17 cellular contexts compared by ENCODE assay signal in genomic region chr1:167707942-167708341, GRCh38. TPM values are rescaled to one million over a fixed set of nuclear protein-coding genes. Genes with fewer than 3 reads are reported as not detected.
DNase-seq lines count a peak whose midpoint lies in the region; ATAC-seq and TF ChIP-seq lines count a peak whose summit lies in the region.
"Had no signal": no experiment of that assay in that cellular context is flagged by ENCODE, and none has a peak within 500 bp of the region (broad histone marks: within the 10 kb centered on the region; RNA-seq: fewer than 3 reads in every experiment).

No MANE protein-coding gene starts in this region.

- H3K4me1 ChIP-seq in mesendoderm (ENCODE audit: control insufficient read depth, low read depth, low read length): peaks cover 11% of the 10 kb centered on the region
- H3K4me1 ChIP-seq: BE2C had no signal

- H4K8ac ChIP-seq in mesendoderm (ENCODE audit: low read depth, low read length): no peak overlapping the region

- no peak overlapping the region for H3K18ac ChIP-seq in mesendoderm (ENCODE audit: low read length)

- H3K36me3 ChIP-seq in mesendoderm (ENCODE audit: control insufficient read depth, insufficient read depth, low read length): no peaks in the 10 kb centered on the region
- H3K36me3 ChIP-seq: BE2C, ovary, tibial nerve had no signal

- H3K4me1 Mint-ChIP-seq in CD4-positive, alpha-beta T cell (ENCODE audit: low read depth): peaks cover 10% of the 10 kb centered on the region
- H3K4me1 Mint-ChIP-seq in activated T-helper 17 cell treated with anti-CD3 and anti-CD28 coated beads, Interleukin-2, amount 50 U/mL, for 72 hours: peaks cover 31% of the 10 kb centered on the region

- no peak overlapping the region for H3K9ac ChIP-seq in mesendoderm (ENCODE audit: low read length)

- H3K4me3 Mint-ChIP-seq in CD4-positive, alpha-beta T cell: no peak overlapping the region
- no peak overlapping the region for H3K4me3 Mint-ChIP-seq in activated T-helper 17 cell treated with anti-CD3 and anti-CD28 coated beads, Interleukin-2, amount 50 U/mL, for 72 hours

- H2AK5ac ChIP-seq in mesendoderm (ENCODE audit: low read length): no peak overlapping the region

- intact Hi-C loops in CD4-positive, alpha-beta T cell (cut with DNase I, micrococcal nuclease): no loop called here
- intact Hi-C loops in sciatic nerve (cut with DNase I): no loop called here

- DNase-seq in CD4-positive, alpha-beta T cell: no peak
- DNase-seq in GM12865 (ENCODE audit: low read depth): peak; percentile 56
- DNase-seq in mesendoderm: peak; percentile 40
- no peak for DNase-seq in nucleus accumbens (lab: John Stamatoyannopoulos, UW)
- DNase-seq in sciatic nerve (ENCODE audit: low spot score): no peak
- DNase-seq in GM03348 (ENCODE audit: low spot score): no peak
- DNase-seq: BE2C; DMS79 treated with DMSO at 0.1 percent for 48 hours; effector CD8-positive, alpha-beta T cell; hypothalamus; midbrain; NCI-H2107; NCI-H82; ovary; stimulated activated CD4-positive, alpha-beta T cell treated with anti-CD3 and anti-CD28 coated beads, Interleukin-4, amount 100 ng/mL, for 24 hours had no signal

- H2BK15ac ChIP-seq in mesendoderm (replicated peaks; ENCODE audit: low read depth): no peak overlapping the region

- no CpG with 5 or more reads among the region's 4 CpGs for WGBS in mesendoderm (ENCODE audit: extremely low coverage, insufficient coverage, low lambda C conversion rate)

- no peak overlapping the region for H3K27ac ChIP-seq in CD4-positive, alpha-beta T cell (ENCODE audit: low read depth, low read length)
- H3K27ac ChIP-seq in mesendoderm (ENCODE audit: low read depth, low read length): no peak overlapping the region
- H3K27ac ChIP-seq: ovary, tibial nerve had no signal

- H3K4ac ChIP-seq in mesendoderm (ENCODE audit: low read depth, low read length): no peak overlapping the region

- H3K23ac ChIP-seq in mesendoderm (ENCODE audit: low read length): no peak overlapping the region

- H3K79me1 ChIP-seq in mesendoderm (ENCODE audit: low read length): no peaks in the 10 kb centered on the region

- no peak overlapping the region for H2BK5ac ChIP-seq in mesendoderm (ENCODE audit: low read length)

- H4K5ac ChIP-seq in mesendoderm (ENCODE audit: low read length): no peak overlapping the region

- no peak overlapping the region for H2BK120ac ChIP-seq in mesendoderm (ENCODE audit: low read depth, low read length)

- CTCF ChIA-PET in CD4-positive, alpha-beta T cell (lab: Charles Lee): interaction anchor here (1.3 to 2.4 kb wide), 2 partner anchors 20 to 108 kb away, joined by 3 to 8 read pairs; no protein-coding TSS in a partner anchor

- no peak for TF ChIP-seq CTCF in CD4-positive, alpha-beta T cell (IDR thresholded peaks at IDR 0.05)
- TF ChIP-seq CTCF in GM12865 (IDR thresholded peaks at IDR 0.05; ENCODE audit: insufficient read depth, low read depth, low read length, missing control alignments): no peak

- no peaks in the 10 kb centered on the region for H3K27me3 Mint-ChIP-seq in CD4-positive, alpha-beta T cell
- H3K27me3 Mint-ChIP-seq in activated T-helper 17 cell treated with anti-CD3 and anti-CD28 coated beads, Interleukin-2, amount 50 U/mL, for 72 hours: no peaks in the 10 kb centered on the region

- H3K4me2 ChIP-seq in mesendoderm (ENCODE audit: low read length): no peak overlapping the region

- peaks cover 43% of the 10 kb centered on the region for H3K36me3 Mint-ChIP-seq in CD4-positive, alpha-beta T cell (ENCODE audit: low read depth)
- H3K36me3 Mint-ChIP-seq in activated T-helper 17 cell treated with anti-CD3 and anti-CD28 coated beads, Interleukin-2, amount 50 U/mL, for 72 hours (ENCODE audit: low read depth): peaks cover 41% of the 10 kb centered on the region

- H3K9me3 Mint-ChIP-seq in CD4-positive, alpha-beta T cell: no peaks in the 10 kb centered on the region
- no peaks in the 10 kb centered on the region for H3K9me3 Mint-ChIP-seq in activated T-helper 17 cell treated with anti-CD3 and anti-CD28 coated beads, Interleukin-2, amount 50 U/mL, for 72 hours

- H3K79me2 ChIP-seq in mesendoderm (ENCODE audit: control insufficient read depth, insufficient read depth, low read length): no peaks in the 10 kb centered on the region

- H3K27ac Mint-ChIP-seq in CD4-positive, alpha-beta T cell: peak overlapping the region; percentile 70
- H3K27ac Mint-ChIP-seq in activated T-helper 17 cell treated with anti-CD3 and anti-CD28 coated beads, Interleukin-2, amount 50 U/mL, for 72 hours: peak overlapping the region; percentile 57

- no peak for ATAC-seq in CD4-positive, alpha-beta T cell (ENCODE audit: poor library complexity)
- ATAC-seq in activated T-helper 17 cell treated with anti-CD3 and anti-CD28 coated beads, Interleukin-2, amount 50 U/mL, for 72 hours (replicated peaks): peak; percentile 86
- ATAC-seq in sciatic nerve: no peak

- H3K9me3 ChIP-seq in CD4-positive, alpha-beta T cell (ENCODE audit: control insufficient read depth, low read length): no peaks in the 10 kb centered on the region
- H3K9me3 ChIP-seq: BE2C, ovary, tibial nerve had no signal

- no peak overlapping the region for H3K56ac ChIP-seq in mesendoderm (ENCODE audit: low read length)

- POLR2A ChIA-PET in CD4-positive, alpha-beta T cell (lab: Charles Lee): interaction anchor here (0.5 to 1.0 kb wide), 2 partner anchors 14 to 114 kb away, joined by 3 to 4 read pairs; partner anchors contain the start of gene MPZL1

- no peaks in the 10 kb centered on the region for H3K27me3 ChIP-seq in CD4-positive, alpha-beta T cell (ENCODE audit: control insufficient read depth, insufficient read depth, low read length)
- no peaks in the 10 kb centered on the region for H3K27me3 ChIP-seq in mesendoderm (ENCODE audit: insufficient read depth, low read length, poor library complexity)
- H3K27me3 ChIP-seq: BE2C, ovary, tibial nerve had no signal

- no peak overlapping the region for H3K4me3 ChIP-seq in GM12865 (ENCODE audit: low read depth, low read length)
- no peak overlapping the region for H3K4me3 ChIP-seq in mesendoderm (ENCODE audit: low read length)
- H3K4me3 ChIP-seq: ovary, tibial nerve had no signal

RNA-seq across cellular contexts. Expression of gene MPZL1, which starts 13.8 kb away (rescaled TPM):
- total RNA-seq in CD4-positive, alpha-beta T cell: 1 to 10 TPM; 1.2 to 1.5 TPM
- 10 to 100 TPM; 24.4 to 27.0 TPM for total RNA-seq in activated T-helper 17 cell treated with anti-CD3 and anti-CD28 coated beads, Interleukin-2, amount 50 U/mL, for 72 hours
- 77.1 TPM for polyA plus RNA-seq in mesendoderm (2013, experiment 1 of 2)
- polyA plus RNA-seq in mesendoderm (2013, experiment 2 of 2): 72.5 TPM
- total RNA-seq in sciatic nerve: 102 TPM

Comparison
In these comparisons a context has a peak if more than half of its experiments do, and no peak if none do; other contexts are left out.
1. DNase-seq: peak in GM12865 (single experiment) and mesendoderm (single experiment); none in CD4-positive, alpha-beta T cell (0 of 10), nucleus accumbens (0 of 56), sciatic nerve (single experiment) and GM03348 (single experiment).
2. RNA of gene MPZL1, which starts 13.8 kb away (total RNA-seq): 102 TPM in sciatic nerve (single experiment) and 24.4 to 27.0 TPM in activated T-helper 17 cell treated with anti-CD3 and anti-CD28 coated beads, Interleukin-2, amount 50 U/mL, for 72 hours; 1.2 to 1.5 TPM in CD4-positive, alpha-beta T cell; every median in the first group is over 10 times any median in the second.